Comparison of ENCODE assay signal across 12 cellular contexts in genomic region chr22:42217752-42218280, GRCh38. TPM values are rescaled to one million over a fixed set of nuclear protein-coding genes. Genes with fewer than 3 reads are reported as not detected.
DNase-seq lines count a peak whose midpoint lies in the region; ATAC-seq and TF ChIP-seq lines count a peak whose summit lies in the region.
"Had no signal": no experiment of that assay in that cellular context is flagged by ENCODE, and none has a peak within 500 bp of the region (broad histone marks: within the 10 kb centered on the region; RNA-seq: fewer than 3 reads in every experiment).

No MANE protein-coding gene starts in this region.

- no peaks in the 10 kb centered on the region for H3F3A ChIP-seq in smooth muscle cell (ENCODE audit: low read depth)

- no peaks in the 10 kb centered on the region for H3K27me3 Mint-ChIP-seq in activated T-cell treated with anti-CD3 and anti-CD28 coated beads, Interleukin-2, amount 50 U/mL, for 72 hours (ENCODE audit: low read depth)
- H3K27me3 Mint-ChIP-seq in T-helper 17 cell: no peaks in the 10 kb centered on the region

- H3K27me3 ChIP-seq in smooth muscle cell (ENCODE audit: low read depth) (no peaks in the 10 kb centered on the region), body of pancreas (no peaks in the 10 kb centered on the region)
- H3K27me3 ChIP-seq: vagina had no signal

- WGBS in smooth muscle cell (ENCODE audit: low lambda C conversion rate): 66% methylated on average over 4 of the region's 4 CpGs
- 49 to 64% methylated on average over 4 of the region's 4 CpGs for WGBS in body of pancreas, 2 donors

- H3K36me3 ChIP-seq in smooth muscle cell (ENCODE audit: low read depth) (no peaks in the 10 kb centered on the region), body of pancreas (replicated peaks in 1 of 2; ENCODE audit: insufficient read depth in 1 of 2, low read depth in 2 of 2) (peaks cover 0 to 7% of the 10 kb centered on the region in 2 donors)

- H3K4me3 Mint-ChIP-seq in activated T-cell treated with anti-CD3 and anti-CD28 coated beads, Interleukin-2, amount 50 U/mL, for 72 hours: peak overlapping the region; percentile 56 to 79
- peak overlapping the region; percentile 84 for H3K4me3 Mint-ChIP-seq in T-helper 17 cell

- no peak for ATAC-seq in activated T-cell treated with anti-CD3 and anti-CD28 coated beads, Interleukin-2, amount 50 U/mL, for 72 hours (replicated peaks in 1 of 2)
- ATAC-seq in T-helper 17 cell (peak; percentile 19), body of pancreas (no peak)

- no peak for TF ChIP-seq POLR2A in body of pancreas (IDR thresholded peaks at IDR 0.05)

- H3K4me2 ChIP-seq in smooth muscle cell: peak overlapping the region; percentile 44
- H3K4me2 ChIP-seq: SK-N-SH had no signal

- H3K4me1 Mint-ChIP-seq in activated T-cell treated with anti-CD3 and anti-CD28 coated beads, Interleukin-2, amount 50 U/mL, for 72 hours (ENCODE audit: low read depth): peaks cover 55% of the 10 kb centered on the region
- peaks cover 54% of the 10 kb centered on the region for H3K4me1 Mint-ChIP-seq in T-helper 17 cell

- peak overlapping the region; percentile 76 for H3K27ac Mint-ChIP-seq in activated T-cell treated with anti-CD3 and anti-CD28 coated beads, Interleukin-2, amount 50 U/mL, for 72 hours
- peak overlapping the region; percentile 97 for H3K27ac Mint-ChIP-seq in T-helper 17 cell

- H3K4me1 ChIP-seq in smooth muscle cell (ENCODE audit: low read depth): peaks cover 17% of the 10 kb centered on the region
- H3K4me1 ChIP-seq in body of pancreas: peaks cover 22% of the 10 kb centered on the region

- no peak for TF ChIP-seq CTCF in fibroblast of mammary gland (conservative IDR thresholded peaks at IDR 0.05; ENCODE audit: control insufficient read depth, insufficient read depth, low read depth, low read length)
- no peak for TF ChIP-seq CTCF in smooth muscle cell (IDR thresholded peaks at IDR 0.05; ENCODE audit: borderline replicate concordance, insufficient read depth, poor library complexity, severe bottlenecking)
- no peak for TF ChIP-seq CTCF in GM20000 (IDR thresholded peaks at IDR 0.05; ENCODE audit: extremely low read depth, missing control alignments)
- no peak for TF ChIP-seq CTCF in body of pancreas (IDR thresholded peaks at IDR 0.05)

- peaks cover 97% of the 10 kb centered on the region for H4K20me1 ChIP-seq in smooth muscle cell (ENCODE audit: low read depth)

- H3K36me3 Mint-ChIP-seq in activated T-cell treated with anti-CD3 and anti-CD28 coated beads, Interleukin-2, amount 50 U/mL, for 72 hours (ENCODE audit: insufficient read depth in 2 of 2): peaks cover 3 to 7% of the 10 kb centered on the region in 2 donors
- no peaks in the 10 kb centered on the region for H3K36me3 Mint-ChIP-seq in T-helper 17 cell (ENCODE audit: low read depth)

- no peak overlapping the region for H3K9ac ChIP-seq in smooth muscle cell (ENCODE audit: low read depth)
- H3K9ac ChIP-seq: SK-N-SH had no signal

- no peaks in the 10 kb centered on the region for H3K9me3 Mint-ChIP-seq in activated T-cell treated with anti-CD3 and anti-CD28 coated beads, Interleukin-2, amount 50 U/mL, for 72 hours

- H3K27ac ChIP-seq in smooth muscle cell (ENCODE audit: low read depth) (peak overlapping the region; percentile 14), body of pancreas (no peak overlapping the region)
- H3K27ac ChIP-seq: vagina had no signal

- H3K79me2 ChIP-seq in smooth muscle cell (ENCODE audit: low read depth): peaks cover 44% of the 10 kb centered on the region

- H2AFZ ChIP-seq in smooth muscle cell (ENCODE audit: low read depth): no peak overlapping the region

- intact Hi-C loops in body of pancreas (cut with DNase I): no loop called here

- no peaks in the 10 kb centered on the region for H3K9me3 ChIP-seq in T-helper 17 cell (ENCODE audit: control insufficient read depth, low read length, poor library complexity, severe bottlenecking)
- no peaks in the 10 kb centered on the region for H3K9me3 ChIP-seq in smooth muscle cell (replicated peaks; ENCODE audit: low read depth)
- H3K9me3 ChIP-seq in body of pancreas: no peaks in the 10 kb centered on the region
- H3K9me3 ChIP-seq: SK-N-SH, vagina had no signal

- H3K4me3 ChIP-seq in fibroblast of mammary gland (ENCODE audit: control insufficient read depth, low read depth, low read length) (no peak overlapping the region), smooth muscle cell (no peak overlapping the region), body of pancreas (no peak overlapping the region)
- H3K4me3 ChIP-seq: vagina had no signal

- no peak for DNase-seq in activated T-cell treated with anti-CD3 and anti-CD28 coated beads, Interleukin-2, amount 50 U/mL, for 72 hours
- DNase-seq in activated T-cell treated with anti-CD3 and anti-CD28 coated beads, Interleukin-2, amount 50 U/mL, for 1 hour: no peak
- DNase-seq in T-helper 17 cell: no peak
- peak; percentile 5 for DNase-seq in fibroblast of mammary gland (ENCODE audit: low read depth)
- DNase-seq in smooth muscle cell (lab: John Stamatoyannopoulos, UW; ENCODE audit: unreplicated experiment): no peak
- no peak for DNase-seq in GM20000 (ENCODE audit: low spot score)
- DNase-seq in germinal center (ENCODE audit: low spot score): no peak
- DNase-seq in body of pancreas: no peak
- DNase-seq: NCI-H146, occipital lobe had no signal

RNA-seq across cellular contexts. Expression of gene TCF20, which starts 52.6 kb away (rescaled TPM):
- 10 to 100 TPM; 64.0 to 82.8 TPM for total RNA-seq in activated T-cell treated with anti-CD3 and anti-CD28 coated beads, Interleukin-2, amount 50 U/mL, for 72 hours
- total RNA-seq in T-helper 17 cell (10 to 100 TPM; 68.7 to 81.9 TPM), smooth muscle cell (23.3 and 26.8 TPM in 2 replicates), body of pancreas (10 to 100 TPM; 17.8 to 19.7 TPM)
- 3.4 and 3.7 TPM in 2 replicates for polyA plus RNA-seq in smooth muscle cell
